ENCODE assay signal across 16 cellular contexts in genomic region chr4:141021397-141022194, GRCh38.
A peak's percentile ranks its signal among the peaks of the same experiment; 100 is the strongest.
DNase-seq lines count a peak whose midpoint lies in the region; ATAC-seq and TF ChIP-seq lines count a peak whose summit lies in the region.
"Had no signal": no experiment of that assay in that cellular context is flagged by ENCODE, and none has a peak within 500 bp of the region (broad histone marks: within the 10 kb centered on the region; RNA-seq: fewer than 3 reads in every experiment).

No MANE protein-coding gene starts in this region.

- H3K4me2 ChIP-seq in osteoblast (ENCODE audit: insufficient read depth, low read length): no peak overlapping the region

- H3K79me2 ChIP-seq in osteoblast (ENCODE audit: insufficient read depth, low read length): no peaks in the 10 kb centered on the region

- H3K4me1 ChIP-seq in osteoblast (ENCODE audit: insufficient read depth, low read length): peaks cover 10% of the 10 kb centered on the region

- H3K27ac ChIP-seq in osteoblast (ENCODE audit: low read depth, low read length): no peak overlapping the region
- H3K27ac ChIP-seq: brain microvascular endothelial cell had no signal

- TF ChIP-seq CTCF in AG10803 (conservative IDR thresholded peaks at IDR 0.05; ENCODE audit: low read length) (no peak), osteoblast (IDR thresholded peaks at IDR 0.05; ENCODE audit: extremely low read depth, low read depth, low read length) (no peak)

- no peaks in the 10 kb centered on the region for H4K20me1 ChIP-seq in osteoblast (ENCODE audit: insufficient read depth, low read length)

- no peaks in the 10 kb centered on the region for H3K27me3 ChIP-seq in osteoblast (ENCODE audit: insufficient read depth, low read length)
- H3K27me3 ChIP-seq: brain microvascular endothelial cell had no signal

- DNase-seq in AG10803 (ENCODE audit: low read depth) (peak; percentile 16), RPMI7951 (ENCODE audit: low read depth) (peak; percentile 12), fibroblast of the conjunctiva (ENCODE audit: low read depth) (peak; percentile 20), osteoblast (ENCODE audit: insufficient read length, low spot score, missing footprints) (no peak), RPMI8226 (no peak)
- DNase-seq in stimulated activated naive CD4-positive, alpha-beta T cell (lab: John Stamatoyannopoulos, UW): no peak
- DNase-seq: activated naive CD4-positive, alpha-beta T cell; COR-L47; naive B cell; NCI-H1092; retina; stimulated activated CD4-positive, alpha-beta T cell treated with anti-CD3 and anti-CD28 coated beads, Interleukin-2, amount 100 ng/mL, for 48 hours had no signal

- H3K9me3 ChIP-seq in osteoblast (ENCODE audit: low read depth, low read length): no peaks in the 10 kb centered on the region

- H3K4me3 ChIP-seq in AG10803 (ENCODE audit: low read length) (no peak overlapping the region), osteoblast (ENCODE audit: insufficient read depth, low read length) (no peak overlapping the region)

- H3K36me3 ChIP-seq in osteoblast (ENCODE audit: insufficient read depth, low read length): no peaks in the 10 kb centered on the region
- H3K36me3 ChIP-seq: brain microvascular endothelial cell had no signal

- ATAC-seq in HG03460 (IDR thresholded peaks at IDR 0.05; ENCODE audit: unreplicated experiment) (no peak), HG03095 (IDR thresholded peaks at IDR 0.05; ENCODE audit: unreplicated experiment) (no peak)
- ATAC-seq: Panc1 had no signal

- peak overlapping the region; percentile 16 for H2AFZ ChIP-seq in osteoblast (ENCODE audit: low read length)

Comparison
In these comparisons a context has a peak if more than half of its experiments do, and no peak if none do; other contexts are left out.
1. DNase-seq: peak in AG10803 (single experiment), RPMI7951 (single experiment) and fibroblast of the conjunctiva (single experiment); none in osteoblast (single experiment), RPMI8226 (single experiment) and stimulated activated naive CD4-positive, alpha-beta T cell (0 of 6).